Comparison of ENCODE assay signal across 8 cellular contexts in the genomic region with DNA sequence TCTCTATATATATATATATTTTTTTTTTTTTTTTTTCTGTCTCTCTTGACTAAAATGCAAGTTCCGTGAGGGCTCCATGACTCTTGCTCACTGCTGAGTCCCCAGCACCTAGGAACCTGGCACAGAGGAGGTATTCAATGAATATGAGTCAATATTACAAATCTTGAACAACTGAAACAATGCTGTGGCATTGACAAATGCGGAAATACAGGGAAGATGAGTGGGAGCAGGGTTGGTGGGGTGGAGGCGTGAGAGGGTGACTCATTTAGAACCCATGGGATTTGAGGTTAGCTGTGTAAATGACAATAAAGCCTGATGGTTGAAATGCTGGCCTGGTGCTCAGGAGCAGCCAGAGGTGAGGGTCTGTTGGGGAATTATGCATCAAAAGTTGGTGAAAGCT.
DNase-seq lines count a peak whose midpoint lies in the region; ATAC-seq and TF ChIP-seq lines count a peak whose summit lies in the region.

No MANE protein-coding gene starts in this region.

- no peak overlapping the region for H3K9ac ChIP-seq in adipocyte (ENCODE audit: low read length)

- no peak overlapping the region for H2AFZ ChIP-seq in osteoblast (ENCODE audit: low read length)

- H3K4me1 ChIP-seq in adipocyte (ENCODE audit: control insufficient read depth, insufficient read depth, low read length) (no peaks in the 10 kb centered on the region), osteoblast (ENCODE audit: insufficient read depth, low read length) (peaks cover 11% of the 10 kb centered on the region)

- no peak overlapping the region for H3K27ac ChIP-seq in osteoblast (ENCODE audit: low read depth, low read length)

- no peaks in the 10 kb centered on the region for H3K79me2 ChIP-seq in osteoblast (ENCODE audit: insufficient read depth, low read length)

- no peaks in the 10 kb centered on the region for H4K20me1 ChIP-seq in osteoblast (ENCODE audit: insufficient read depth, low read length)

- peak overlapping the region; percentile 34 for H3K4me2 ChIP-seq in osteoblast (ENCODE audit: insufficient read depth, low read length)

- no peak for ATAC-seq in GM21619 (IDR thresholded peaks at IDR 0.05; ENCODE audit: unreplicated experiment)
- ATAC-seq in left cardiac atrium = no peak

- H3K36me3 ChIP-seq in adipocyte (ENCODE audit: control insufficient read depth, insufficient read depth, low read length, severe bottlenecking) (no peaks in the 10 kb centered on the region), osteoblast (ENCODE audit: insufficient read depth, low read length) (no peaks in the 10 kb centered on the region)

- DNase-seq in Daoy (ENCODE audit: low read depth) (peak; percentile 96), MV-4-11 (lab: John Stamatoyannopoulos, UW) (peak; percentile 89), adipocyte (ENCODE audit: low read depth) (peak; percentile 63), osteoblast (ENCODE audit: insufficient read length, low spot score, missing footprints) (peak; percentile 94), left cardiac atrium (no peak), middle frontal gyrus (ENCODE audit: extremely low spot score, low spot score) (no peak), ecto neural progenitor cell (ENCODE audit: low spot score) (no peak)

- no peak for TF ChIP-seq CTCF in osteoblast (IDR thresholded peaks at IDR 0.05; ENCODE audit: extremely low read depth, low read depth, low read length)

- H3K4me3 ChIP-seq in adipocyte (ENCODE audit: low read length) (no peak overlapping the region), osteoblast (ENCODE audit: insufficient read depth, low read length) (no peak overlapping the region)

- H3K9me3 ChIP-seq in adipocyte (ENCODE audit: control insufficient read depth, low read length) (no peaks in the 10 kb centered on the region), osteoblast (ENCODE audit: low read depth, low read length) (no peaks in the 10 kb centered on the region)

- H3K27me3 ChIP-seq in adipocyte (replicated peaks; ENCODE audit: control insufficient read depth, insufficient read depth, low read length) (no peaks in the 10 kb centered on the region), osteoblast (ENCODE audit: insufficient read depth, low read length) (no peaks in the 10 kb centered on the region)

- intact Hi-C loops in left cardiac atrium (cut with DNase I) = no loop called here

Comparison
In these comparisons a context has a peak if more than half of its experiments do, and no peak if none do; other contexts are left out.
1. DNase-seq: peak in Daoy (single experiment), MV-4-11 (single experiment), adipocyte (single experiment) and osteoblast (single experiment); none in left cardiac atrium (single experiment), middle frontal gyrus (single experiment) and ecto neural progenitor cell (single experiment).